ENCODE assay signal across 9 cellular contexts in genomic region chr2:163667064-163667887, GRCh38.
DNase-seq lines count a peak whose midpoint lies in the region; ATAC-seq and TF ChIP-seq lines count a peak whose summit lies in the region.
"Had no signal": no experiment of that assay in that cellular context is flagged by ENCODE, and none has a peak within 500 bp of the region (broad histone marks: within the 10 kb centered on the region; RNA-seq: fewer than 3 reads in every experiment).

No MANE protein-coding gene starts in this region.

- TF ChIP-seq CTCF in brain (conservative IDR thresholded peaks at IDR 0.05), result no peak
- TF ChIP-seq CTCF in upper lobe of right lung (IDR thresholded peaks at IDR 0.05), result no peak

- no peaks in the 10 kb centered on the region for H3K4me1 ChIP-seq in right cardiac atrium (ENCODE audit: control insufficient read depth, insufficient read depth, low read length)
- H3K4me1 ChIP-seq in upper lobe of right lung, result no peaks in the 10 kb centered on the region

- H3K4me3 ChIP-seq in right cardiac atrium (ENCODE audit: low read length) (no peak overlapping the region), upper lobe of right lung (no peak overlapping the region)

- no peaks in the 10 kb centered on the region for H3K27me3 ChIP-seq in right cardiac atrium (ENCODE audit: control insufficient read depth, insufficient read depth)
- no peaks in the 10 kb centered on the region for H3K27me3 ChIP-seq in upper lobe of right lung

- peak; percentile 86 to 91 for ATAC-seq in right cardiac atrium
- peak; percentile 59 for ATAC-seq in upper lobe of right lung
- no peak for ATAC-seq in HG03432 (IDR thresholded peaks at IDR 0.05; ENCODE audit: unreplicated experiment)
- no peak for ATAC-seq in GM19324 (IDR thresholded peaks at IDR 0.05; ENCODE audit: low FRiP score, unreplicated experiment)

- no peaks in the 10 kb centered on the region for H3K36me3 ChIP-seq in upper lobe of right lung

- peaks cover 28% of the 10 kb centered on the region for H3K36me3 Mint-ChIP-seq in brain

- intact Hi-C loops in right cardiac atrium (cut with DNase I), result no loop called here
- intact Hi-C loops in upper lobe of right lung (cut with DNase I), result no loop called here

- peak overlapping the region in 3 of 5 experiments; percentile 8 to 52 (median 30) for H3K27ac Mint-ChIP-seq in brain

- peak; percentile 12 for DNase-seq in HT-29 (ENCODE audit: low spot score)
- no peak for DNase-seq in right cardiac atrium
- DNase-seq in upper lobe of right lung, result no peak
- DNase-seq in DMS153 (lab: John Stamatoyannopoulos, UW), result no peak
- DNase-seq in stimulated activated naive CD4-positive, alpha-beta T cell treated with Interleukin-2 at 50 U/mL for 16 hours (lab: John Stamatoyannopoulos, UW), result no peak
- DNase-seq: activated gamma-delta T cell had no signal

- H3K9me3 ChIP-seq in right cardiac atrium (ENCODE audit: control insufficient read depth, low read length) (no peaks in the 10 kb centered on the region), upper lobe of right lung (no peaks in the 10 kb centered on the region)

- H3K27ac ChIP-seq in right cardiac atrium (ENCODE audit: low read length), result peak overlapping the region; percentile 55
- H3K27ac ChIP-seq in upper lobe of right lung, result no peak overlapping the region

- peaks cover 0 to 3% (median 0%) of the 10 kb centered on the region in 5 experiments for H3K9me3 Mint-ChIP-seq in brain

- WGBS in right cardiac atrium, result 36% methylated on average over 4 of the region's 4 CpGs

- H3K27me3 Mint-ChIP-seq in brain, result no peaks in the 10 kb centered on the region

- H3K4me1 Mint-ChIP-seq in brain, result peaks cover 62% of the 10 kb centered on the region

- H3K4me3 Mint-ChIP-seq in brain, result no peak overlapping the region

Comparison
In these comparisons a context has a peak if more than half of its experiments do, and no peak if none do; other contexts are left out.
1. ATAC-seq: peak in right cardiac atrium (2 of 2) and upper lobe of right lung (single experiment); none in HG03432 (single experiment) and GM19324 (single experiment).